ENCODE assay signal across 21 cellular contexts in genomic region chr12:83346333-83346732, GRCh38.
DNase-seq lines count a peak whose midpoint lies in the region; ATAC-seq, FAIRE-seq and TF ChIP-seq lines count a peak whose summit lies in the region.
"Had no signal": no experiment of that assay in that cellular context is flagged by ENCODE, and none has a peak within 500 bp of the region (broad histone marks: within the 10 kb centered on the region; RNA-seq: fewer than 3 reads in every experiment).

No MANE protein-coding gene starts in this region.

- H3K4me1 ChIP-seq in liver (ENCODE audit: control insufficient read depth in 4 of 4, insufficient read depth in 4 of 4, low read length in 3 of 4) (peaks cover 0 to 10% (median 2%) of the 10 kb centered on the region in 4 donors), HepG2 (ENCODE audit: insufficient read depth, low read length) (no peaks in the 10 kb centered on the region), right lobe of liver (peaks cover 0 to 20% (median 0%) of the 10 kb centered on the region in 4 donors)
- H3K4me1 ChIP-seq: A549, Caco-2 had no signal

- no peak overlapping the region for H3K27ac ChIP-seq in liver (ENCODE audit: low read depth in 1 of 2, low read length in 2 of 2)
- no peak overlapping the region for H3K27ac ChIP-seq in HepG2 (ENCODE audit: extremely low read length, insufficient read depth, low read length)
- peak overlapping the region in 1 of 3 donors; percentile 9 for H3K27ac ChIP-seq in right lobe of liver
- H3K27ac ChIP-seq: 22Rv1; A549; BLaER1 treated with 17β-estradiol and CSF1 and Interleukin-3, amounts not matched to agents 10 nM and 100 nM; C4-2B had no signal

- H3K27me3 ChIP-seq in liver (ENCODE audit: control insufficient read depth in 4 of 4, insufficient read depth in 4 of 4, low read length in 3 of 4) (no peaks in the 10 kb centered on the region), HepG2 (ENCODE audit: control insufficient read depth in 1 of 2, insufficient read depth in 2 of 2, low read length in 2 of 2) (no peaks in the 10 kb centered on the region), right lobe of liver (no peaks in the 10 kb centered on the region)
- H3K27me3 ChIP-seq: BLaER1 treated with 17β-estradiol and CSF1 and Interleukin-3, amounts not matched to agents 10 nM and 100 nM had no signal

- ATAC-seq in HepG2 = no peak
- ATAC-seq in right lobe of liver = peak; percentile 60 to 85 (median 64)
- ATAC-seq in GM18505 (IDR thresholded peaks at IDR 0.05; ENCODE audit: unreplicated experiment) = no peak
- ATAC-seq: A549; CD8-positive, alpha-beta T cell had no signal

- H2AFZ ChIP-seq in HepG2 (ENCODE audit: low read length) = no peak overlapping the region

- CTCF ChIA-PET in HepG2 (lab: Yijun Ruan, JAX; ENCODE audit: low intra/inter-chr PET ratio, low total read pairs) = no interaction called here

- TF ChIP-seq CTCF in liver (IDR thresholded peaks at IDR 0.05; ENCODE audit: low read depth, low read length, missing input control) (no peak), HepG2 (CRISPR knock-in tag; IDR thresholded peaks at IDR 0.05) (no peak), right lobe of liver (IDR thresholded peaks at IDR 0.05) (no peak)

- H3K9me3 ChIP-seq in liver (ENCODE audit: control insufficient read depth in 4 of 4, low read length in 3 of 4) = no peaks in the 10 kb centered on the region
- H3K9me3 ChIP-seq in HepG2 (ENCODE audit: low read length) = peaks cover 79% of the 10 kb centered on the region
- H3K9me3 ChIP-seq in right lobe of liver = no peaks in the 10 kb centered on the region
- H3K9me3 ChIP-seq: A549; BLaER1 treated with 17β-estradiol and CSF1 and Interleukin-3, amounts not matched to agents 10 nM and 100 nM; Caco-2 had no signal

- no peak overlapping the region for H3K4me2 ChIP-seq in HepG2 (ENCODE audit: low read depth, low read length)
- H3K4me2 ChIP-seq: A549; BLaER1 treated with 17β-estradiol and CSF1 and Interleukin-3, amounts not matched to agents 10 nM and 100 nM had no signal

- H3K36me3 ChIP-seq in liver (ENCODE audit: control insufficient read depth in 4 of 4, insufficient read depth in 3 of 4, low read depth in 1 of 4, low read length in 3 of 4) (no peaks in the 10 kb centered on the region), HepG2 (replicated peaks in 1 of 2; ENCODE audit: control insufficient read depth in 1 of 2, insufficient read depth in 2 of 2, low read length in 2 of 2) (no peaks in the 10 kb centered on the region), right lobe of liver (no peaks in the 10 kb centered on the region)
- H3K36me3 ChIP-seq: BLaER1 treated with 17β-estradiol and CSF1 and Interleukin-3, amounts not matched to agents 10 nM and 100 nM had no signal

- H3K4me3 ChIP-seq in liver (ENCODE audit: low read depth in 1 of 3, low read length in 3 of 3) = no peak overlapping the region
- no peak overlapping the region for H3K4me3 ChIP-seq in HepG2 (replicated peaks in 1 of 3; ENCODE audit: insufficient read depth in 1 of 3, low read depth in 2 of 3, low read length in 3 of 3)
- no peak overlapping the region for H3K4me3 ChIP-seq in right lobe of liver
- H3K4me3 ChIP-seq: A549; BLaER1 treated with 17β-estradiol and CSF1 and Interleukin-3, amounts not matched to agents 10 nM and 100 nM had no signal

- DNase-seq in HepG2 (ENCODE audit: low spot score) = no peak
- DNase-seq in right lobe of liver = no peak
- no peak for DNase-seq in frontal cortex (ENCODE audit: low spot score in 2 of 2)
- DNase-seq: AML-193; Caco-2; Calu3; CD4-positive, alpha-beta T cell; CD8-positive, alpha-beta T cell; DMS79 treated with DMSO at 0.1 percent for 48 hours; GF-D8 had no signal

- TF ChIP-seq RAD21 in liver (IDR thresholded peaks at IDR 0.05) = no peak
- no peak for TF ChIP-seq RAD21 in HepG2 (CRISPR knock-in tag; IDR thresholded peaks at IDR 0.05)

- no peaks in the 10 kb centered on the region for H4K20me1 ChIP-seq in HepG2 (ENCODE audit: insufficient read depth, low read length)
- H4K20me1 ChIP-seq: BLaER1 treated with 17β-estradiol and CSF1 and Interleukin-3, amounts not matched to agents 10 nM and 100 nM had no signal

- TF ChIP-seq EP300 in HepG2 (IDR thresholded peaks at IDR 0.05; ENCODE audit: low read depth in 2 of 2, low read length in 2 of 2) (no peak), HepG2 (CRISPR knock-in tag; IDR thresholded peaks at IDR 0.05; ENCODE audit: borderline replicate concordance) (no peak)

- POLR2A ChIA-PET in HepG2 (lab: Yijun Ruan, JAX) = no interaction called here

- no peaks in the 10 kb centered on the region for H3K79me2 ChIP-seq in HepG2 (ENCODE audit: insufficient read depth, low read length)

- in situ Hi-C loops in HepG2 (cut with HindIII; ENCODE audit: extremely low pct_ligation_motif_present, low pct_unique_long_range_greater_than_20kb) = no loop called here

- TF ChIP-seq POLR2A in HepG2 (IDR thresholded peaks at IDR 0.05; ENCODE audit: insufficient read depth in 1 of 2, low read depth in 2 of 2, low read length in 2 of 2) (no peak), right lobe of liver (IDR thresholded peaks at IDR 0.05) (no peak), GM18505 (IDR thresholded peaks at IDR 0.05; ENCODE audit: borderline replicate concordance, extremely low read depth, insufficient read depth, insufficient read length) (no peak)

- FAIRE-seq in HepG2 (lab: Jason Lieb, UNC) (no peak), frontal cortex (lab: Jason Lieb, UNC) (no peak)
- FAIRE-seq: A549, D721Med, G401.6, GM12891, GM18507, GM19239 had no signal

- intact Hi-C loops in HepG2 (cut with micrococcal nuclease; ENCODE audit: unreplicated experiment) (no loop called here), right lobe of liver (cut with DNase I) (no loop called here)

- no peak overlapping the region for H3K9ac ChIP-seq in liver (ENCODE audit: low read depth in 1 of 2, low read length in 2 of 2)
- H3K9ac ChIP-seq in HepG2 (ENCODE audit: insufficient read depth, low read depth, low read length) = no peak overlapping the region
- H3K9ac ChIP-seq: BLaER1 treated with 17β-estradiol and CSF1 and Interleukin-3, amounts not matched to agents 10 nM and 100 nM had no signal

- no TSS peak for BruUV-seq in HepG2 (replicated peaks; lab: Mats Ljungman, UMichigan)

TF ChIP-seq in liver, 16 proteins besides CTCF, POLR2A, EP300 and RAD21 (continues in another document):
- TF ChIP-seq FOXA2 (IDR thresholded peaks at IDR 0.05) = no peak
- TF ChIP-seq NR2F2 (IDR thresholded peaks at IDR 0.05) = no peak
- TF ChIP-seq SP1 (IDR thresholded peaks at IDR 0.05) = peak; percentile 58
- TF ChIP-seq, protein P1, sequence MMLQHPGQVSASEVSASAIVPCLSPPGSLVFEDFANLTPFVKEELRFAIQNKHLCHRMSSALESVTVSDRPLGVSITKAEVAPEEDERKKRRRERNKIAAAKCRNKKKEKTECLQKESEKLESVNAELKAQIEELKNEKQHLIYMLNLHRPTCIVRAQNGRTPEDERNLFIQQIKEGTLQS (IDR thresholded peaks at IDR 0.05) = no peak
- TF ChIP-seq HNF4A (conservative IDR thresholded peaks at IDR 0.05) = peak; percentile 82 to 84
- peak; percentile 40 to 61 for TF ChIP-seq RXRA (IDR thresholded peaks at IDR 0.05)
- peak; percentile 45 for TF ChIP-seq HNF4G (IDR thresholded peaks at IDR 0.05)
- no peak for TF ChIP-seq TAF1 (conservative IDR thresholded peaks at IDR 0.05)
- TF ChIP-seq ZBTB33 (IDR thresholded peaks at IDR 0.05) = no peak

TF ChIP-seq in HepG2, 621 proteins besides CTCF, POLR2A, EP300 and RAD21 (continues in another document):
- no peak for TF ChIP-seq CREBL2 (CRISPR knock-in tag; IDR thresholded peaks at IDR 0.05; ENCODE audit: borderline replicate concordance)
- no peak for TF ChIP-seq ZKSCAN8 (CRISPR knock-in tag; IDR thresholded peaks at IDR 0.05; ENCODE audit: borderline replicate concordance)
- no peak for TF ChIP-seq HOXA5 (CRISPR knock-in tag; IDR thresholded peaks at IDR 0.05)
- TF ChIP-seq ZNF782 (CRISPR knock-in tag; IDR thresholded peaks at IDR 0.05; ENCODE audit: borderline replicate concordance) = no peak
- TF ChIP-seq ZNF275 (CRISPR knock-in tag; IDR thresholded peaks at IDR 0.05; ENCODE audit: borderline replicate concordance) = no peak
- no peak for TF ChIP-seq ZNF230 (CRISPR knock-in tag; IDR thresholded peaks at IDR 0.05)
- no peak for TF ChIP-seq POGK (CRISPR knock-in tag; conservative IDR thresholded peaks at IDR 0.05)
- no peak for TF ChIP-seq KDM5A (IDR thresholded peaks at IDR 0.05; ENCODE audit: borderline replicate concordance, low read length)
- TF ChIP-seq ZNF496 (CRISPR knock-in tag; IDR thresholded peaks at IDR 0.05; ENCODE audit: insufficient replicate concordance) = no peak
- TF ChIP-seq ETV5 (CRISPR knock-in tag; IDR thresholded peaks at IDR 0.05; ENCODE audit: borderline replicate concordance) = no peak

Comparison
In these comparisons a context has a peak if more than half of its experiments do, and no peak if none do; other contexts are left out.
1. ATAC-seq: peak in right lobe of liver (4 of 4); none in HepG2 (single experiment) and GM18505 (single experiment).